Comparison of ENCODE assay signal across 8 cellular contexts in the genomic region with DNA sequence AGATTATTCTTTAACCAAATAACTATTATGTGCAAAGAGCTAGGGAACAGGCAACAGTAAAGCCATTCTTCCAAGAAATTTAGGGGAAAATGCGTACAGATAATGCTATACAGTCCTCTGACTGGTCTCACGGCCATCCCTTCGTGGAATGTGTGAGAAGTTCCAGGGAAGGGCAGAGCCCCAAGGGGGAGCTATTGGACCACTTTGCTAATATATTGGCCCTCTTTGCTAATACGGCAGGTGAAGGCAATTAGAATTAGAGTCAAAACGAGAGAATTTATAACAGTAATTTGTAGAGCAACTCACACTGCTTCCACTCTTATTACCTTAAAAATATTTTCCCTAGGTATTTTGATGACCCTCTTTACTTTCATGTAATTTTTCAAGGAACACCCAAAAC.
A peak's percentile ranks its signal among the peaks of the same experiment; 100 is the strongest.
DNase-seq lines count a peak whose midpoint lies in the region; ATAC-seq and TF ChIP-seq lines count a peak whose summit lies in the region.

No MANE protein-coding gene starts in this region.

- no peak overlapping the region for H3K4me2 ChIP-seq in osteoblast (ENCODE audit: insufficient read depth, low read length)

- no peak overlapping the region for H3K27ac ChIP-seq in 22Rv1
- H3K27ac ChIP-seq in brain microvascular endothelial cell = no peak overlapping the region
- H3K27ac ChIP-seq in osteoblast (ENCODE audit: low read depth, low read length) = no peak overlapping the region
- H3K27ac ChIP-seq in vagina = no peak overlapping the region

- H3K27me3 ChIP-seq in brain microvascular endothelial cell (replicated peaks) (no peaks in the 10 kb centered on the region), osteoblast (ENCODE audit: insufficient read depth, low read length) (no peaks in the 10 kb centered on the region), vagina (no peaks in the 10 kb centered on the region)

- H3K79me2 ChIP-seq in osteoblast (ENCODE audit: insufficient read depth, low read length) = no peaks in the 10 kb centered on the region

- no peak overlapping the region for H2AFZ ChIP-seq in osteoblast (ENCODE audit: low read length)

- H3K4me3 Mint-ChIP-seq in stimulated activated effector memory CD8-positive, alpha-beta T cell treated with anti-CD3 and anti-CD28 coated beads, Interleukin-12 subunit alpha, Interleukin-12 subunit beta, amount 100 ng/mL, for 72 hours = no peak overlapping the region

- H3K9me3 ChIP-seq in osteoblast (ENCODE audit: low read depth, low read length) = no peaks in the 10 kb centered on the region
- H3K9me3 ChIP-seq in vagina = no peaks in the 10 kb centered on the region

- ATAC-seq in GM18505 (IDR thresholded peaks at IDR 0.05; ENCODE audit: unreplicated experiment) (peak; percentile 41), HG02973 (IDR thresholded peaks at IDR 0.05; ENCODE audit: unreplicated experiment) (no peak)
- ATAC-seq in stimulated activated effector memory CD8-positive, alpha-beta T cell treated with anti-CD3 and anti-CD28 coated beads, Interleukin-12 subunit alpha, Interleukin-12 subunit beta, amount 100 ng/mL, for 72 hours = no peak

- peak; percentile 84 for DNase-seq in NCI-H146 (lab: John Stamatoyannopoulos, UW)
- DNase-seq in brain microvascular endothelial cell = peak; percentile 35
- DNase-seq in osteoblast (ENCODE audit: insufficient read length, low spot score, missing footprints) = no peak
- no peak for DNase-seq in stimulated activated effector memory CD8-positive, alpha-beta T cell treated with anti-CD3 and anti-CD28 coated beads, Interleukin-12 subunit alpha, Interleukin-12 subunit beta, amount 100 ng/mL, for 72 hours (ENCODE audit: low spot score in 2 of 2)
- no peak for DNase-seq in vagina (ENCODE audit: extremely low spot score in 2 of 2)

- H3K4me1 ChIP-seq in osteoblast (ENCODE audit: insufficient read depth, low read length) (peaks cover 9% of the 10 kb centered on the region), vagina (peaks cover 6% of the 10 kb centered on the region)

- no peaks in the 10 kb centered on the region for H3K36me3 ChIP-seq in brain microvascular endothelial cell (replicated peaks)
- H3K36me3 ChIP-seq in osteoblast (ENCODE audit: insufficient read depth, low read length) = no peaks in the 10 kb centered on the region
- no peaks in the 10 kb centered on the region for H3K36me3 ChIP-seq in vagina

- in situ Hi-C loops in brain microvascular endothelial cell (cut with HindIII; ENCODE audit: low pct_ligation_motif_present, low sequenced_read_pairs) = loop anchor here (25.0 kb wide), 1 partner anchor 1530 kb away; a partner anchor contains a TSS

- TF ChIP-seq POLR2A in GM18505 (IDR thresholded peaks at IDR 0.05; ENCODE audit: borderline replicate concordance, extremely low read depth, insufficient read depth, insufficient read length) = no peak
- TF ChIP-seq POLR2A in vagina (IDR thresholded peaks at IDR 0.05) = no peak

- intact Hi-C loops in vagina (cut with DNase I) = no loop called here

- no peak overlapping the region for H3K27ac Mint-ChIP-seq in stimulated activated effector memory CD8-positive, alpha-beta T cell treated with anti-CD3 and anti-CD28 coated beads, Interleukin-12 subunit alpha, Interleukin-12 subunit beta, amount 100 ng/mL, for 72 hours

- H3K9me3 Mint-ChIP-seq in stimulated activated effector memory CD8-positive, alpha-beta T cell treated with anti-CD3 and anti-CD28 coated beads, Interleukin-12 subunit alpha, Interleukin-12 subunit beta, amount 100 ng/mL, for 72 hours = no peaks in the 10 kb centered on the region

- TF ChIP-seq CTCF in 22Rv1 (IDR thresholded peaks at IDR 0.05) (peak; percentile 54), brain microvascular endothelial cell (IDR thresholded peaks at IDR 0.05; ENCODE audit: low read depth, low read length, missing control alignments) (peak; percentile 86), osteoblast (IDR thresholded peaks at IDR 0.05; ENCODE audit: extremely low read depth, low read depth, low read length) (peak; percentile 48), vagina (IDR thresholded peaks at IDR 0.05) (no peak)

- H4K20me1 ChIP-seq in osteoblast (ENCODE audit: insufficient read depth, low read length) = no peaks in the 10 kb centered on the region

- H3K4me3 ChIP-seq in brain microvascular endothelial cell (ENCODE audit: low read depth, low read length) = no peak overlapping the region
- no peak overlapping the region for H3K4me3 ChIP-seq in osteoblast (ENCODE audit: insufficient read depth, low read length)
- no peak overlapping the region for H3K4me3 ChIP-seq in vagina

- H3K4me1 Mint-ChIP-seq in stimulated activated effector memory CD8-positive, alpha-beta T cell treated with anti-CD3 and anti-CD28 coated beads, Interleukin-12 subunit alpha, Interleukin-12 subunit beta, amount 100 ng/mL, for 72 hours = peaks cover 12% of the 10 kb centered on the region

- H3K36me3 Mint-ChIP-seq in stimulated activated effector memory CD8-positive, alpha-beta T cell treated with anti-CD3 and anti-CD28 coated beads, Interleukin-12 subunit alpha, Interleukin-12 subunit beta, amount 100 ng/mL, for 72 hours = no peaks in the 10 kb centered on the region

Comparison
In these comparisons a context has a peak if more than half of its experiments do, and no peak if none do; other contexts are left out.
1. CTCF ChIP-seq: peak in 22Rv1 (single experiment), brain microvascular endothelial cell (single experiment) and osteoblast (single experiment); none in vagina (0 of 3).
2. DNase-seq: peak in NCI-H146 (single experiment) and brain microvascular endothelial cell (single experiment); none in osteoblast (single experiment), stimulated activated effector memory CD8-positive, alpha-beta T cell treated with anti-CD3 and anti-CD28 coated beads, Interleukin-12 subunit alpha, Interleukin-12 subunit beta, amount 100 ng/mL, for 72 hours (0 of 2) and vagina (0 of 2).